Comparison of ENCODE assay signal across 7 cellular contexts in genomic region chr1:40629546-40629945, GRCh38. TPM values are rescaled to one million over a fixed set of nuclear protein-coding genes. Genes with fewer than 3 reads are reported as not detected.
DNase-seq lines count a peak whose midpoint lies in the region; ATAC-seq and TF ChIP-seq lines count a peak whose summit lies in the region.
"Not testable (repeated sequence)": the region's sequence is repeated elsewhere in the genome, so short reads cannot be mapped to it uniquely, and the experiment has no call there.

No MANE protein-coding gene starts in this region.

- H3K4me3 ChIP-seq in CD8-positive, alpha-beta T cell (ENCODE audit: low read depth, low read length); RWPE2 (ENCODE audit: severe bottlenecking): not testable (repeated sequence)

- not testable (repeated sequence) for TF ChIP-seq CTCF in CD8-positive, alpha-beta T cell (IDR thresholded peaks at IDR 0.05); RWPE2 (IDR thresholded peaks at IDR 0.05; ENCODE audit: poor library complexity, severe bottlenecking)

- not testable (repeated sequence) for H3K36me3 Mint-ChIP-seq in CD8-positive, alpha-beta T cell; activated CD4-positive, alpha-beta T cell treated with anti-CD3 and anti-CD28 coated beads, Interleukin-2, amount 10 ng/mL, durations not matched to agents 24 days and 14 days (ENCODE audit: low read depth); activated T-helper 1 cell treated with anti-CD3 and anti-CD28 coated beads, Interleukin-12 subunit alpha, Interleukin-12 subunit beta, Interleukin-2, Interleukin-4 antibody, amounts not matched to agents 30 ng/mL and 10 ng/mL and 1 ng/mL, durations not matched to agents 14 hours and 24 hours and 36 hours (ENCODE audit: low read depth); activated naive CD8-positive, alpha-beta T cell treated with anti-CD3 and anti-CD28 coated beads for 36 hours; immature natural killer cell

- not testable (repeated sequence) for H3K27me3 Mint-ChIP-seq in CD8-positive, alpha-beta T cell (ENCODE audit: low read depth); activated CD4-positive, alpha-beta T cell treated with anti-CD3 and anti-CD28 coated beads, Interleukin-2, amount 10 ng/mL, durations not matched to agents 24 days and 14 days; activated T-helper 1 cell treated with anti-CD3 and anti-CD28 coated beads, Interleukin-12 subunit alpha, Interleukin-12 subunit beta, Interleukin-2, Interleukin-4 antibody, amounts not matched to agents 30 ng/mL and 10 ng/mL and 1 ng/mL, durations not matched to agents 14 hours and 24 hours and 36 hours (ENCODE audit: insufficient read depth); activated naive CD8-positive, alpha-beta T cell treated with anti-CD3 and anti-CD28 coated beads for 36 hours; immature natural killer cell (ENCODE audit: low read depth in 3 of 3)

- H3K27me3 ChIP-seq in CD8-positive, alpha-beta T cell (ENCODE audit: insufficient read depth, low read length); RWPE2 (ENCODE audit: insufficient read depth, poor library complexity, severe bottlenecking): not testable (repeated sequence)

- H3K27ac ChIP-seq in CD8-positive, alpha-beta T cell (ENCODE audit: low read depth, low read length), result not testable (repeated sequence)
- H3K27ac ChIP-seq in RWPE2 (ENCODE audit: poor library complexity, severe bottlenecking), result peak overlapping the region; percentile 64

- peaks cover 28% of the 10 kb centered on the region for H3K4me1 Mint-ChIP-seq in CD8-positive, alpha-beta T cell (ENCODE audit: low read depth)
- peaks cover 16% of the 10 kb centered on the region for H3K4me1 Mint-ChIP-seq in activated CD4-positive, alpha-beta T cell treated with anti-CD3 and anti-CD28 coated beads, Interleukin-2, amount 10 ng/mL, durations not matched to agents 24 days and 14 days
- peaks cover 34% of the 10 kb centered on the region for H3K4me1 Mint-ChIP-seq in activated T-helper 1 cell treated with anti-CD3 and anti-CD28 coated beads, Interleukin-12 subunit alpha, Interleukin-12 subunit beta, Interleukin-2, Interleukin-4 antibody, amounts not matched to agents 30 ng/mL and 10 ng/mL and 1 ng/mL, durations not matched to agents 14 hours and 24 hours and 36 hours (ENCODE audit: low read depth)
- H3K4me1 Mint-ChIP-seq in activated naive CD8-positive, alpha-beta T cell treated with anti-CD3 and anti-CD28 coated beads for 36 hours, result peaks cover 30% of the 10 kb centered on the region
- H3K4me1 Mint-ChIP-seq in immature natural killer cell, result peaks cover 25 to 27% of the 10 kb centered on the region in 2 donors

- not testable (repeated sequence) for H3K9me3 Mint-ChIP-seq in CD8-positive, alpha-beta T cell; activated CD4-positive, alpha-beta T cell treated with anti-CD3 and anti-CD28 coated beads, Interleukin-2, amount 10 ng/mL, durations not matched to agents 24 days and 14 days; activated T-helper 1 cell treated with anti-CD3 and anti-CD28 coated beads, Interleukin-12 subunit alpha, Interleukin-12 subunit beta, Interleukin-2, Interleukin-4 antibody, amounts not matched to agents 30 ng/mL and 10 ng/mL and 1 ng/mL, durations not matched to agents 14 hours and 24 hours and 36 hours; activated naive CD8-positive, alpha-beta T cell treated with anti-CD3 and anti-CD28 coated beads for 36 hours; immature natural killer cell

- intact Hi-C loops in CD8-positive, alpha-beta T cell (cut with DNase I, micrococcal nuclease), result loop anchor here (1.0 to 5.0 kb wide), 3 partner anchors 33 to 40 kb away; partner anchors contain the start of gene RIMS3 (in 1 of the 2)
- intact Hi-C loops in activated CD4-positive, alpha-beta T cell treated with anti-CD3 and anti-CD28 coated beads, Interleukin-2, amount 10 ng/mL, durations not matched to agents 24 days and 14 days (cut with micrococcal nuclease), result loop anchor here (5.0 kb wide), 1 partner anchor 38 kb away; the partner anchor contains the start of gene RIMS3
- intact Hi-C loops in activated T-helper 1 cell treated with anti-CD3 and anti-CD28 coated beads, Interleukin-12 subunit alpha, Interleukin-12 subunit beta, Interleukin-2, Interleukin-4 antibody, amounts not matched to agents 30 ng/mL and 10 ng/mL and 1 ng/mL, durations not matched to agents 14 hours and 24 hours and 36 hours (cut with micrococcal nuclease), result loop anchor here (5.0 kb wide), 1 partner anchor 38 kb away; the partner anchor contains the start of gene RIMS3
- intact Hi-C loops in sciatic nerve (cut with DNase I), result not testable (repeated sequence)

- DNase-seq in CD8-positive, alpha-beta T cell, result peak in 3 of 7 experiments; percentile 30 to 60 (median 43)
- not testable (repeated sequence) for DNase-seq in RWPE2 (ENCODE audit: low spot score); activated naive CD8-positive, alpha-beta T cell treated with anti-CD3 and anti-CD28 coated beads for 36 hours
- DNase-seq in activated CD4-positive, alpha-beta T cell treated with anti-CD3 and anti-CD28 coated beads, Interleukin-2, amount 10 ng/mL, durations not matched to agents 24 days and 14 days, result peak; percentile 74
- DNase-seq in activated T-helper 1 cell treated with anti-CD3 and anti-CD28 coated beads, Interleukin-12 subunit alpha, Interleukin-12 subunit beta, Interleukin-2, Interleukin-4 antibody, amounts not matched to agents 30 ng/mL and 10 ng/mL and 1 ng/mL, durations not matched to agents 14 hours and 24 hours and 36 hours (ENCODE audit: low spot score), result peak; percentile 13
- DNase-seq in immature natural killer cell (peak; percentile 25 to 35 (median 33)), sciatic nerve (ENCODE audit: low spot score) (peak; percentile 45)

- H3K27ac Mint-ChIP-seq in CD8-positive, alpha-beta T cell, result peak overlapping the region; percentile 82
- peak overlapping the region; percentile 72 for H3K27ac Mint-ChIP-seq in activated CD4-positive, alpha-beta T cell treated with anti-CD3 and anti-CD28 coated beads, Interleukin-2, amount 10 ng/mL, durations not matched to agents 24 days and 14 days
- H3K27ac Mint-ChIP-seq in activated T-helper 1 cell treated with anti-CD3 and anti-CD28 coated beads, Interleukin-12 subunit alpha, Interleukin-12 subunit beta, Interleukin-2, Interleukin-4 antibody, amounts not matched to agents 30 ng/mL and 10 ng/mL and 1 ng/mL, durations not matched to agents 14 hours and 24 hours and 36 hours, result peak overlapping the region; percentile 47
- H3K27ac Mint-ChIP-seq in activated naive CD8-positive, alpha-beta T cell treated with anti-CD3 and anti-CD28 coated beads for 36 hours, result peak overlapping the region; percentile 13
- H3K27ac Mint-ChIP-seq in immature natural killer cell, result peak overlapping the region; percentile 25 to 80 (median 74)

- H3K36me3 ChIP-seq in CD8-positive, alpha-beta T cell (ENCODE audit: insufficient read depth, low read length); RWPE2 (ENCODE audit: low read depth): not testable (repeated sequence)

- POLR2A ChIA-PET in CD8-positive, alpha-beta T cell (lab: Charles Lee), result interaction anchor here (0.6 kb wide), 1 partner anchor 301 kb away, joined by 3 read pairs; no protein-coding TSS in a partner anchor

- H3K9me3 ChIP-seq in CD8-positive, alpha-beta T cell (ENCODE audit: low read length); RWPE2 (ENCODE audit: severe bottlenecking): not testable (repeated sequence)

- H3K4me3 Mint-ChIP-seq in CD8-positive, alpha-beta T cell; activated CD4-positive, alpha-beta T cell treated with anti-CD3 and anti-CD28 coated beads, Interleukin-2, amount 10 ng/mL, durations not matched to agents 24 days and 14 days; activated T-helper 1 cell treated with anti-CD3 and anti-CD28 coated beads, Interleukin-12 subunit alpha, Interleukin-12 subunit beta, Interleukin-2, Interleukin-4 antibody, amounts not matched to agents 30 ng/mL and 10 ng/mL and 1 ng/mL, durations not matched to agents 14 hours and 24 hours and 36 hours; activated naive CD8-positive, alpha-beta T cell treated with anti-CD3 and anti-CD28 coated beads for 36 hours: not testable (repeated sequence)
- H3K4me3 Mint-ChIP-seq in immature natural killer cell, result peak overlapping the region in 2 of 5 donors; percentile 4 to 57

- CTCF ChIA-PET in CD8-positive, alpha-beta T cell (lab: Charles Lee), result interaction anchor here (1.4 to 1.6 kb wide), 2 partner anchors 17 to 40 kb away, joined by 5 to 6 read pairs; no protein-coding TSS in a partner anchor

- ATAC-seq in CD8-positive, alpha-beta T cell, result peak; percentile 43
- ATAC-seq in RWPE2 (ENCODE audit: low read depth); sciatic nerve: not testable (repeated sequence)

- peaks cover 17% of the 10 kb centered on the region for H3K4me1 ChIP-seq in CD8-positive, alpha-beta T cell (ENCODE audit: insufficient read depth, low read length)
- H3K4me1 ChIP-seq in RWPE2 (ENCODE audit: insufficient read depth, poor library complexity, severe bottlenecking), result peaks cover 18% of the 10 kb centered on the region

RNA-seq across cellular contexts. Expression of gene RIMS3, which starts 35.9 kb away (rescaled TPM):
- under 1 TPM; 0.64 to 0.68 TPM for total RNA-seq in CD8-positive, alpha-beta T cell
- 2.0 and 2.4 TPM in 2 replicates for total RNA-seq in activated CD4-positive, alpha-beta T cell treated with anti-CD3 and anti-CD28 coated beads, Interleukin-2, amount 10 ng/mL, durations not matched to agents 24 days and 14 days
- total RNA-seq in activated T-helper 1 cell treated with anti-CD3 and anti-CD28 coated beads, Interleukin-12 subunit alpha, Interleukin-12 subunit beta, Interleukin-2, Interleukin-4 antibody, amounts not matched to agents 30 ng/mL and 10 ng/mL and 1 ng/mL, durations not matched to agents 14 hours and 24 hours and 36 hours, result 1.5 and 1.9 TPM in 2 replicates
- 1 to 10 TPM; 1.1 to 1.9 TPM for total RNA-seq in activated naive CD8-positive, alpha-beta T cell treated with anti-CD3 and anti-CD28 coated beads for 36 hours
- polyA plus RNA-seq in immature natural killer cell, result 1 to 10 TPM in 2 of 3 donors, under 1 TPM in 1; 0.31 to 1.7 (median 1.3) TPM
- 8.7 TPM for total RNA-seq in sciatic nerve

Comparison
In these comparisons a context has a peak if more than half of its experiments do, and no peak if none do; other contexts are left out.
1. H3K27ac Mint-ChIP-seq: peak in every context shown above with its lines; median percentile 82 in CD8-positive, alpha-beta T cell; 74 in immature natural killer cell; 72 in activated CD4-positive, alpha-beta T cell treated with anti-CD3 and anti-CD28 coated beads, Interleukin-2, amount 10 ng/mL, durations not matched to agents 24 days and 14 days; 47 in activated T-helper 1 cell treated with anti-CD3 and anti-CD28 coated beads, Interleukin-12 subunit alpha, Interleukin-12 subunit beta, Interleukin-2, Interleukin-4 antibody, amounts not matched to agents 30 ng/mL and 10 ng/mL and 1 ng/mL, durations not matched to agents 14 hours and 24 hours and 36 hours; 13 in activated naive CD8-positive, alpha-beta T cell treated with anti-CD3 and anti-CD28 coated beads for 36 hours.